In genomic region chr18:58287626-58288289, GRCh38 we compare ENCODE assay signal across 10 cellular contexts.
A peak's percentile ranks its signal among the peaks of the same experiment; 100 is the strongest.
DNase-seq lines count a peak whose midpoint lies in the region; TF ChIP-seq lines count a peak whose summit lies in the region.
"Had no signal": no experiment of that assay in that cellular context is flagged by ENCODE, and none has a peak within 500 bp of the region (broad histone marks: within the 10 kb centered on the region; RNA-seq: fewer than 3 reads in every experiment).

No MANE protein-coding gene starts in this region.

- no peak for TF ChIP-seq POLR2A in prostate gland (IDR thresholded peaks at IDR 0.05)

- no peak overlapping the region for H2AFZ ChIP-seq in SK-N-SH (ENCODE audit: low read depth)

- no peak for TF ChIP-seq EP300 in SK-N-SH (IDR thresholded peaks at IDR 0.05; ENCODE audit: borderline replicate concordance in 1 of 2, low read depth in 1 of 2, low read length in 1 of 2)

- H3K9ac ChIP-seq in SK-N-SH, result no peak overlapping the region

- H3K9me3 ChIP-seq in DOHH2 (ENCODE audit: control insufficient read depth, insufficient read depth, low read length) (no peaks in the 10 kb centered on the region), prostate gland (no peaks in the 10 kb centered on the region), SK-N-SH (no peaks in the 10 kb centered on the region)

- H3K4me2 ChIP-seq in DOHH2 (ENCODE audit: low read length), result peak overlapping the region; percentile 97
- H3K4me2 ChIP-seq in SK-N-SH, result no peak overlapping the region

- H3K27me3 ChIP-seq in DOHH2 (ENCODE audit: control insufficient read depth, low read length) (no peaks in the 10 kb centered on the region), prostate gland (replicated peaks; ENCODE audit: insufficient read depth) (no peaks in the 10 kb centered on the region), SK-N-SH (ENCODE audit: insufficient read depth) (no peaks in the 10 kb centered on the region)

- H3K4me3 ChIP-seq in DOHH2 (ENCODE audit: low read length) (peak overlapping the region; percentile 73), prostate gland (no peak overlapping the region), SK-N-SH (ENCODE audit: low read depth in 2 of 2, low read length in 1 of 2) (no peak overlapping the region)
- H3K4me3 ChIP-seq: skin epidermis had no signal

- DNase-seq in NCI-H526 (lab: John Stamatoyannopoulos, UW) (peak; percentile 77 to 85), globus pallidus (ENCODE audit: low spot score) (peak; percentile 18), prostate gland (ENCODE audit: low spot score) (no peak), anterior cingulate cortex (lab: John Stamatoyannopoulos, UW) (no peak), SK-N-SH (no peak)
- DNase-seq in activated CD4-positive, alpha-beta T cell treated with anti-CD3 and anti-CD28 coated beads for 48 hours, result no peak
- no peak for DNase-seq in stimulated activated CD4-positive, alpha-beta T cell treated with anti-CD3 and anti-CD28 coated beads, Interleukin-4, amount 100 ng/mL, for 24 hours
- DNase-seq: CD4-positive, alpha-beta T cell had no signal

- H3K27ac ChIP-seq in DOHH2 (ENCODE audit: low read depth, low read length) (peak overlapping the region; percentile 90), prostate gland (peak overlapping the region; percentile 84 to 89), SK-N-SH (ENCODE audit: low read depth in 2 of 2, low read length in 1 of 2) (no peak overlapping the region)
- H3K27ac ChIP-seq: skin epidermis had no signal

- H4K20me1 ChIP-seq in DOHH2 (ENCODE audit: control insufficient read depth, insufficient read depth, low read depth, low read length) (no peaks in the 10 kb centered on the region), SK-N-SH (ENCODE audit: insufficient read depth) (no peaks in the 10 kb centered on the region)

- H3K9me2 ChIP-seq in DOHH2 (replicated peaks; ENCODE audit: control insufficient read depth, low read length), result no peaks in the 10 kb centered on the region
- no peaks in the 10 kb centered on the region for H3K9me2 ChIP-seq in SK-N-SH

- POLR2A ChIA-PET in SK-N-SH (lab: Yijun Ruan, JAX), result no interaction called here

- intact Hi-C loops in prostate gland (cut with DNase I), result no loop called here

- TF ChIP-seq CTCF in DOHH2 (IDR thresholded peaks at IDR 0.05; ENCODE audit: low read depth, low read length, poor library complexity, severe bottlenecking) (no peak), prostate gland (IDR thresholded peaks at IDR 0.05) (no peak), SK-N-SH (IDR thresholded peaks at IDR 0.05) (no peak)

- peaks cover 63% of the 10 kb centered on the region for H3K79me2 ChIP-seq in DOHH2 (ENCODE audit: control insufficient read depth, low read length)
- no peaks in the 10 kb centered on the region for H3K79me2 ChIP-seq in SK-N-SH (ENCODE audit: insufficient read depth)

- peaks cover 73% of the 10 kb centered on the region for H3K4me1 ChIP-seq in DOHH2 (ENCODE audit: control insufficient read depth, low read length)
- peaks cover 37% of the 10 kb centered on the region for H3K4me1 ChIP-seq in prostate gland (replicated peaks)
- H3K4me1 ChIP-seq in SK-N-SH (ENCODE audit: control insufficient read depth in 1 of 2, insufficient read depth in 2 of 2, low read depth in 1 of 2, low read length in 1 of 2), result peaks cover 0 to 16% of the 10 kb centered on the region in 2 experiments; a peak in 1 of 4 replicates

- peaks cover 9% of the 10 kb centered on the region for H3K36me3 ChIP-seq in DOHH2 (ENCODE audit: control insufficient read depth, low read length)
- H3K36me3 ChIP-seq in prostate gland, result no peaks in the 10 kb centered on the region
- H3K36me3 ChIP-seq in SK-N-SH (replicated peaks in 1 of 2; ENCODE audit: control insufficient read depth in 1 of 2, insufficient read depth in 2 of 2, low read length in 1 of 2), result no peaks in the 10 kb centered on the region

- TF ChIP-seq RAD21 in SK-N-SH (IDR thresholded peaks at IDR 0.05; ENCODE audit: low read length), result no peak

- CTCF ChIA-PET in SK-N-SH (lab: Yijun Ruan, JAX), result no interaction called here

- WGBS in prostate gland, result 45% methylated on average over 8 of the region's 8 CpGs
- WGBS in SK-N-SH (ENCODE audit: low lambda C conversion rate), result 89% methylated on average over 8 of the region's 8 CpGs

- H3F3A ChIP-seq in DOHH2 (ENCODE audit: control insufficient read depth, insufficient read depth) (peaks cover 29% of the 10 kb centered on the region), SK-N-SH (replicated peaks; ENCODE audit: insufficient read depth) (no peaks in the 10 kb centered on the region)

TF ChIP-seq in SK-N-SH, 30 proteins besides CTCF, POLR2A, EP300 and RAD21:
- TF ChIP-seq USF1 (IDR thresholded peaks at IDR 0.05; ENCODE audit: borderline replicate concordance, low read depth) (no peak), SIN3A (IDR thresholded peaks at IDR 0.05; ENCODE audit: borderline replicate concordance, low read depth, low read length) (no peak), SMC3 (IDR thresholded peaks at IDR 0.05; ENCODE audit: low read depth, low read length) (no peak), TAF1 (IDR thresholded peaks at IDR 0.05; ENCODE audit: borderline replicate concordance, low read depth, low read length) (no peak), GATA2 (CRISPR knock-in tag; IDR thresholded peaks at IDR 0.05) (no peak), NRF1 (IDR thresholded peaks at IDR 0.05; ENCODE audit: low read depth, low read length) (no peak), NFIC (IDR thresholded peaks at IDR 0.05; ENCODE audit: borderline replicate concordance) (no peak), JUND (IDR thresholded peaks at IDR 0.05) (no peak), MXI1 (IDR thresholded peaks at IDR 0.05; ENCODE audit: low read depth, low read length) (no peak), TEAD4 (IDR thresholded peaks at IDR 0.05; ENCODE audit: borderline replicate concordance, insufficient read depth) (no peak), POLR2AphosphoS5 (IDR thresholded peaks at IDR 0.05; ENCODE audit: low read depth, low read length) (no peak), TCF12 (IDR thresholded peaks at IDR 0.05) (no peak), FOXM1 (IDR thresholded peaks at IDR 0.05; ENCODE audit: low read depth) (no peak)
- TF ChIP-seq, protein P1, sequence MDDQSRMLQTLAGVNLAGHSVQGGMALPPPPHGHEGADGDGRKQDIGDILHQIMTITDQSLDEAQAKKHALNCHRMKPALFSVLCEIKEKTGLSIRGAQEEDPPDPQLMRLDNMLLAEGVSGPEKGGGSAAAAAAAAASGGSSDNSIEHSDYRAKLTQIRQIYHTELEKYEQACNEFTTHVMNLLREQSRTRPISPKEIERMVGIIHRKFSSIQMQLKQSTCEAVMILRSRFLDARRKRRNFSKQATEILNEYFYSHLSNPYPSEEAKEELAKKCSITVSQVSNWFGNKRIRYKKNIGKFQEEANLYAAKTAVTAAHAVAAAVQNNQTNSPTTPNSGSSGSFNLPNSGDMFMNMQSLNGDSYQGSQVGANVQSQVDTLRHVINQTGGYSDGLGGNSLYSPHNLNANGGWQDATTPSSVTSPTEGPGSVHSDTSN (IDR thresholded peaks at IDR 0.05), result no peak
- TF ChIP-seq, protein P2, sequence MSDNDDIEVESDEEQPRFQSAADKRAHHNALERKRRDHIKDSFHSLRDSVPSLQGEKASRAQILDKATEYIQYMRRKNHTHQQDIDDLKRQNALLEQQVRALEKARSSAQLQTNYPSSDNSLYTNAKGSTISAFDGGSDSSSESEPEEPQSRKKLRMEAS (IDR thresholded peaks at IDR 0.05; ENCODE audit: low read depth), result no peak

Comparison
In these comparisons a context has a peak if more than half of its experiments do, and no peak if none do; other contexts are left out.
1. H3K27ac ChIP-seq: peak in DOHH2 (single experiment) and prostate gland (2 of 2); none in SK-N-SH (0 of 2).
2. DNase-seq: peak in NCI-H526 (2 of 2) and globus pallidus (single experiment); none in prostate gland (single experiment), activated CD4-positive, alpha-beta T cell treated with anti-CD3 and anti-CD28 coated beads for 48 hours (single experiment), anterior cingulate cortex (0 of 58), SK-N-SH (single experiment) and stimulated activated CD4-positive, alpha-beta T cell treated with anti-CD3 and anti-CD28 coated beads, Interleukin-4, amount 100 ng/mL, for 24 hours (single experiment).